Comparison of ENCODE assay signal across 1 cellular context in the genomic region with DNA sequence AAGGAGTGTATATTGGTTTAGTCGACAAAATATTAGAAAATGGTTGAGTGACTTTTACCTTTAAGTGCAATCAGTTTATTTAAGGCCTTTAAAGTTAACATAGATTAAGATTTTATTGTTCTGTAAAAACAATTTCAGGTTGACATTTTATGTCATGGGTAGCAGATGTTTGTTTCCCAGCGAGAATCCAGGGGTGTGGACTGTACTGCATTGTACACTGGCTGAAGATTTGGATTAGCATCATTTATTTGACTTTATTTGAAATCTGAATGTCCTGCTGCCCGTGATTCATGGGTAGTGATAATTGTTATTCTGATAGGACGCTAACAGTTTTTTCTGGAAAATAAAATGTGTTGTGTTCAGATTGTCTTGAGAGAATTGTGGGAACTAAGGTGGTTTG.
TF ChIP-seq lines count a peak whose summit lies in the region.

No MANE protein-coding gene starts in this region.

TF ChIP-seq in WTC11, 78 proteins besides CTCF, POLR2A, EP300 and RAD21:
- TF ChIP-seq SMAD3 (CRISPR knock-in tag; IDR thresholded peaks at IDR 0.05; ENCODE audit: borderline replicate concordance) (no peak), ELF4 (CRISPR knock-in tag; IDR thresholded peaks at IDR 0.05; ENCODE audit: low read depth) (no peak), KAT7 (CRISPR knock-in tag; IDR thresholded peaks at IDR 0.05; ENCODE audit: borderline replicate concordance) (no peak), NFATC4 (CRISPR knock-in tag; IDR thresholded peaks at IDR 0.05) (no peak), FOXP1 (CRISPR knock-in tag; IDR thresholded peaks at IDR 0.05; ENCODE audit: borderline replicate concordance) (no peak), JUN (CRISPR knock-in tag; IDR thresholded peaks at IDR 0.05) (no peak), MXD4 (CRISPR knock-in tag; IDR thresholded peaks at IDR 0.05; ENCODE audit: borderline replicate concordance) (no peak), MYBL2 (CRISPR knock-in tag; IDR thresholded peaks at IDR 0.05) (no peak)
- TF ChIP-seq, protein P1, sequence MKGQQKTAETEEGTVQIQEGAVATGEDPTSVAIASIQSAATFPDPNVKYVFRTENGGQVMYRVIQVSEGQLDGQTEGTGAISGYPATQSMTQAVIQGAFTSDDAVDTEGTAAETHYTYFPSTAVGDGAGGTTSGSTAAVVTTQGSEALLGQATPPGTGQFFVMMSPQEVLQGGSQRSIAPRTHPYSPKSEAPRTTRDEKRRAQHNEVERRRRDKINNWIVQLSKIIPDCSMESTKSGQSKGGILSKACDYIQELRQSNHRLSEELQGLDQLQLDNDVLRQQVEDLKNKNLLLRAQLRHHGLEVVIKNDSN (CRISPR knock-in tag; IDR thresholded peaks at IDR 0.05) = no peak
